ENCODE assay signal across 1 cellular context in the genomic region with DNA sequence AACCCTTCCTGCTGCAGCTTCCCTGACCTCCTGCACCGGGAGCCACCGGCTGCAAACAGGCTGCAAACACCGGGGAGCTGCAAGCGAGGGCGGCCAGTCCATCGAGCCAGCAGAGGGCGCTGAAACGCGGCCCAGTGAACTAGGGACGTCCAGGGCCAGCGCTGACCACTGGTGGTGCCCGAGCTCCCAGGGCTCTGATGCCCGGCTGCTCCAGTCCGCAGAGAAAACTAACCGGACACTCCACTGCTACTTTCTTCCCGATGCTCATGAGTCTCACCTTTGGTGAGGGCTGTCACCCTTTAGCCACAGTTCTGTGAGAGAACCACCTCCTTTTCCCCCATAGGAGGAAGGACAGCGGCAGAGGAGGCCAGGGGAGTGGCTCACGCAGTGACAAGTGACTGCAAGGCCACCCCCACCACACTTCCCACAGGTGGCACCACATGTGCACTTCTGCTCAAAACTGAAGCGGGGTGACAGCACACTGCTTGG.
TF ChIP-seq lines count a peak whose summit lies in the region.

No MANE protein-coding gene starts in this region.

TF ChIP-seq in HepG2, 621 proteins besides CTCF, POLR2A, EP300 and RAD21 (continued from another document and continues in another):
- TF ChIP-seq, protein P1, sequence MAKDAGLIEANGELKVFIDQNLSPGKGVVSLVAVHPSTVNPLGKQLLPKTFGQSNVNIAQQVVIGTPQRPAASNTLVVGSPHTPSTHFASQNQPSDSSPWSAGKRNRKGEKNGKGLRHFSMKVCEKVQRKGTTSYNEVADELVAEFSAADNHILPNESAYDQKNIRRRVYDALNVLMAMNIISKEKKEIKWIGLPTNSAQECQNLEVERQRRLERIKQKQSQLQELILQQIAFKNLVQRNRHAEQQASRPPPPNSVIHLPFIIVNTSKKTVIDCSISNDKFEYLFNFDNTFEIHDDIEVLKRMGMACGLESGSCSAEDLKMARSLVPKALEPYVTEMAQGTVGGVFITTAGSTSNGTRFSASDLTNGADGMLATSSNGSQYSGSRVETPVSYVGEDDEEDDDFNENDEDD (CRISPR knock-in tag; IDR thresholded peaks at IDR 0.05; ENCODE audit: borderline replicate concordance) = peak; percentile 25; the same call in 1 of the 2 replicates
- TF ChIP-seq ZNF180 (CRISPR knock-in tag; IDR thresholded peaks at IDR 0.05; ENCODE audit: borderline replicate concordance, low read depth) = no peak
- no peak for TF ChIP-seq ELF4 (CRISPR knock-in tag; IDR thresholded peaks at IDR 0.05; ENCODE audit: borderline replicate concordance)
- TF ChIP-seq, protein P2, sequence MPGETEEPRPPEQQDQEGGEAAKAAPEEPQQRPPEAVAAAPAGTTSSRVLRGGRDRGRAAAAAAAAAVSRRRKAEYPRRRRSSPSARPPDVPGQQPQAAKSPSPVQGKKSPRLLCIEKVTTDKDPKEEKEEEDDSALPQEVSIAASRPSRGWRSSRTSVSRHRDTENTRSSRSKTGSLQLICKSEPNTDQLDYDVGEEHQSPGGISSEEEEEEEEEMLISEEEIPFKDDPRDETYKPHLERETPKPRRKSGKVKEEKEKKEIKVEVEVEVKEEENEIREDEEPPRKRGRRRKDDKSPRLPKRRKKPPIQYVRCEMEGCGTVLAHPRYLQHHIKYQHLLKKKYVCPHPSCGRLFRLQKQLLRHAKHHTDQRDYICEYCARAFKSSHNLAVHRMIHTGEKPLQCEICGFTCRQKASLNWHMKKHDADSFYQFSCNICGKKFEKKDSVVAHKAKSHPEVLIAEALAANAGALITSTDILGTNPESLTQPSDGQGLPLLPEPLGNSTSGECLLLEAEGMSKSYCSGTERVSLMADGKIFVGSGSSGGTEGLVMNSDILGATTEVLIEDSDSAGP (CRISPR knock-in tag; IDR thresholded peaks at IDR 0.05; ENCODE audit: borderline replicate concordance) = peak; percentile 63; the same call in 1 of the 2 replicates
- no peak for TF ChIP-seq MED8 (CRISPR knock-in tag; IDR thresholded peaks at IDR 0.05; ENCODE audit: insufficient replicate concordance)
- TF ChIP-seq ZNF510 (CRISPR knock-in tag; IDR thresholded peaks at IDR 0.05; ENCODE audit: low read depth) = no peak
- no peak for TF ChIP-seq ZBTB7B (CRISPR knock-in tag; IDR thresholded peaks at IDR 0.05)
- TF ChIP-seq, protein P3, sequence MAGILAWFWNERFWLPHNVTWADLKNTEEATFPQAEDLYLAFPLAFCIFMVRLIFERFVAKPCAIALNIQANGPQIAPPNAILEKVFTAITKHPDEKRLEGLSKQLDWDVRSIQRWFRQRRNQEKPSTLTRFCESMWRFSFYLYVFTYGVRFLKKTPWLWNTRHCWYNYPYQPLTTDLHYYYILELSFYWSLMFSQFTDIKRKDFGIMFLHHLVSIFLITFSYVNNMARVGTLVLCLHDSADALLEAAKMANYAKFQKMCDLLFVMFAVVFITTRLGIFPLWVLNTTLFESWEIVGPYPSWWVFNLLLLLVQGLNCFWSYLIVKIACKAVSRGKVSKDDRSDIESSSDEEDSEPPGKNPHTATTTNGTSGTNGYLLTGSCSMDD (CRISPR knock-in tag; IDR thresholded peaks at IDR 0.05) = no peak
- TF ChIP-seq ZNF160 (CRISPR knock-in tag; IDR thresholded peaks at IDR 0.05) = no peak
- TF ChIP-seq, protein P4, sequence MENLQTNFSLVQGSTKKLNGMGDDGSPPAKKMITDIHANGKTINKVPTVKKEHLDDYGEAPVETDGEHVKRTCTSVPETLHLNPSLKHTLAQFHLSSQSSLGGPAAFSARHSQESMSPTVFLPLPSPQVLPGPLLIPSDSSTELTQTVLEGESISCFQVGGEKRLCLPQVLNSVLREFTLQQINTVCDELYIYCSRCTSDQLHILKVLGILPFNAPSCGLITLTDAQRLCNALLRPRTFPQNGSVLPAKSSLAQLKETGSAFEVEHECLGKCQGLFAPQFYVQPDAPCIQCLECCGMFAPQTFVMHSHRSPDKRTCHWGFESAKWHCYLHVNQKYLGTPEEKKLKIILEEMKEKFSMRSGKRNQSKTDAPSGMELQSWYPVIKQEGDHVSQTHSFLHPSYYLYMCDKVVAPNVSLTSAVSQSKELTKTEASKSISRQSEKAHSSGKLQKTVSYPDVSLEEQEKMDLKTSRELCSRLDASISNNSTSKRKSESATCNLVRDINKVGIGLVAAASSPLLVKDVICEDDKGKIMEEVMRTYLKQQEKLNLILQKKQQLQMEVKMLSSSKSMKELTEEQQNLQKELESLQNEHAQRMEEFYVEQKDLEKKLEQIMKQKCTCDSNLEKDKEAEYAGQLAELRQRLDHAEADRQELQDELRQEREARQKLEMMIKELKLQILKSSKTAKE (CRISPR knock-in tag; IDR thresholded peaks at IDR 0.05; ENCODE audit: borderline replicate concordance) = no peak
- TF ChIP-seq, protein P5, sequence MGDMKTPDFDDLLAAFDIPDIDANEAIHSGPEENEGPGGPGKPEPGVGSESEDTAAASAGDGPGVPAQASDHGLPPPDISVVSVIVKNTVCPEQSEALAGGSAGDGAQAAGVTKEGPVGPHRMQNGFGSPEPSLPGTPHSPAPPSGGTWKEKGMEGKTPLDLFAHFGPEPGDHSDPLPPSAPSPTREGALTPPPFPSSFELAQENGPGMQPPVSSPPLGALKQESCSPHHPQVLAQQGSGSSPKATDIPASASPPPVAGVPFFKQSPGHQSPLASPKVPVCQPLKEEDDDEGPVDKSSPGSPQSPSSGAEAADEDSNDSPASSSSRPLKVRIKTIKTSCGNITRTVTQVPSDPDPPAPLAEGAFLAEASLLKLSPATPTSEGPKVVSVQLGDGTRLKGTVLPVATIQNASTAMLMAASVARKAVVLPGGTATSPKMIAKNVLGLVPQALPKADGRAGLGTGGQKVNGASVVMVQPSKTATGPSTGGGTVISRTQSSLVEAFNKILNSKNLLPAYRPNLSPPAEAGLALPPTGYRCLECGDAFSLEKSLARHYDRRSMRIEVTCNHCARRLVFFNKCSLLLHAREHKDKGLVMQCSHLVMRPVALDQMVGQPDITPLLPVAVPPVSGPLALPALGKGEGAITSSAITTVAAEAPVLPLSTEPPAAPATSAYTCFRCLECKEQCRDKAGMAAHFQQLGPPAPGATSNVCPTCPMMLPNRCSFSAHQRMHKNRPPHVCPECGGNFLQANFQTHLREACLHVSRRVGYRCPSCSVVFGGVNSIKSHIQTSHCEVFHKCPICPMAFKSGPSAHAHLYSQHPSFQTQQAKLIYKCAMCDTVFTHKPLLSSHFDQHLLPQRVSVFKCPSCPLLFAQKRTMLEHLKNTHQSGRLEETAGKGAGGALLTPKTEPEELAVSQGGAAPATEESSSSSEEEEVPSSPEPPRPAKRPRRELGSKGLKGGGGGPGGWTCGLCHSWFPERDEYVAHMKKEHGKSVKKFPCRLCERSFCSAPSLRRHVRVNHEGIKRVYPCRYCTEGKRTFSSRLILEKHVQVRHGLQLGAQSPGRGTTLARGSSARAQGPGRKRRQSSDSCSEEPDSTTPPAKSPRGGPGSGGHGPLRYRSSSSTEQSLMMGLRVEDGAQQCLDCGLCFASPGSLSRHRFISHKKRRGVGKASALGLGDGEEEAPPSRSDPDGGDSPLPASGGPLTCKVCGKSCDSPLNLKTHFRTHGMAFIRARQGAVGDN (CRISPR knock-in tag; IDR thresholded peaks at IDR 0.05) = peak; percentile 79
- no peak for TF ChIP-seq HES4 (CRISPR knock-in tag; IDR thresholded peaks at IDR 0.05; ENCODE audit: borderline replicate concordance)
- no peak for TF ChIP-seq ZNF329 (CRISPR knock-in tag; IDR thresholded peaks at IDR 0.05; ENCODE audit: low read depth)
- TF ChIP-seq, protein P6, sequence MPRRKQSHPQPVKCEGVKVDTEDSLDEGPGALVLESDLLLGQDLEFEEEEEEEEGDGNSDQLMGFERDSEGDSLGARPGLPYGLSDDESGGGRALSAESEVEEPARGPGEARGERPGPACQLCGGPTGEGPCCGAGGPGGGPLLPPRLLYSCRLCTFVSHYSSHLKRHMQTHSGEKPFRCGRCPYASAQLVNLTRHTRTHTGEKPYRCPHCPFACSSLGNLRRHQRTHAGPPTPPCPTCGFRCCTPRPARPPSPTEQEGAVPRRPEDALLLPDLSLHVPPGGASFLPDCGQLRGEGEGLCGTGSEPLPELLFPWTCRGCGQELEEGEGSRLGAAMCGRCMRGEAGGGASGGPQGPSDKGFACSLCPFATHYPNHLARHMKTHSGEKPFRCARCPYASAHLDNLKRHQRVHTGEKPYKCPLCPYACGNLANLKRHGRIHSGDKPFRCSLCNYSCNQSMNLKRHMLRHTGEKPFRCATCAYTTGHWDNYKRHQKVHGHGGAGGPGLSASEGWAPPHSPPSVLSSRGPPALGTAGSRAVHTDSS (CRISPR knock-in tag; conservative IDR thresholded peaks at IDR 0.05) = no peak
- TF ChIP-seq, protein P7, sequence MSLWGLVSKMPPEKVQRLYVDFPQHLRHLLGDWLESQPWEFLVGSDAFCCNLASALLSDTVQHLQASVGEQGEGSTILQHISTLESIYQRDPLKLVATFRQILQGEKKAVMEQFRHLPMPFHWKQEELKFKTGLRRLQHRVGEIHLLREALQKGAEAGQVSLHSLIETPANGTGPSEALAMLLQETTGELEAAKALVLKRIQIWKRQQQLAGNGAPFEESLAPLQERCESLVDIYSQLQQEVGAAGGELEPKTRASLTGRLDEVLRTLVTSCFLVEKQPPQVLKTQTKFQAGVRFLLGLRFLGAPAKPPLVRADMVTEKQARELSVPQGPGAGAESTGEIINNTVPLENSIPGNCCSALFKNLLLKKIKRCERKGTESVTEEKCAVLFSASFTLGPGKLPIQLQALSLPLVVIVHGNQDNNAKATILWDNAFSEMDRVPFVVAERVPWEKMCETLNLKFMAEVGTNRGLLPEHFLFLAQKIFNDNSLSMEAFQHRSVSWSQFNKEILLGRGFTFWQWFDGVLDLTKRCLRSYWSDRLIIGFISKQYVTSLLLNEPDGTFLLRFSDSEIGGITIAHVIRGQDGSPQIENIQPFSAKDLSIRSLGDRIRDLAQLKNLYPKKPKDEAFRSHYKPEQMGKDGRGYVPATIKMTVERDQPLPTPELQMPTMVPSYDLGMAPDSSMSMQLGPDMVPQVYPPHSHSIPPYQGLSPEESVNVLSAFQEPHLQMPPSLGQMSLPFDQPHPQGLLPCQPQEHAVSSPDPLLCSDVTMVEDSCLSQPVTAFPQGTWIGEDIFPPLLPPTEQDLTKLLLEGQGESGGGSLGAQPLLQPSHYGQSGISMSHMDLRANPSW (CRISPR knock-in tag; IDR thresholded peaks at IDR 0.05; ENCODE audit: borderline replicate concordance) = no peak
- TF ChIP-seq ZNF17 (CRISPR knock-in tag; IDR thresholded peaks at IDR 0.05) = no peak
- no peak for TF ChIP-seq CEBPB (IDR thresholded peaks at IDR 0.05; ENCODE audit: borderline replicate concordance, low read depth, low read length)
- no peak; the same call in 1 of the 2 replicates for TF ChIP-seq ZNF605 (CRISPR knock-in tag; IDR thresholded peaks at IDR 0.05)
- no peak for TF ChIP-seq MTA1 (CRISPR knock-in tag; IDR thresholded peaks at IDR 0.05; ENCODE audit: borderline replicate concordance)
- no peak for TF ChIP-seq ZSCAN29 (CRISPR knock-in tag; conservative IDR thresholded peaks at IDR 0.05)
- TF ChIP-seq ZNF343 (CRISPR knock-in tag; IDR thresholded peaks at IDR 0.05) = no peak
- TF ChIP-seq, protein P8, sequence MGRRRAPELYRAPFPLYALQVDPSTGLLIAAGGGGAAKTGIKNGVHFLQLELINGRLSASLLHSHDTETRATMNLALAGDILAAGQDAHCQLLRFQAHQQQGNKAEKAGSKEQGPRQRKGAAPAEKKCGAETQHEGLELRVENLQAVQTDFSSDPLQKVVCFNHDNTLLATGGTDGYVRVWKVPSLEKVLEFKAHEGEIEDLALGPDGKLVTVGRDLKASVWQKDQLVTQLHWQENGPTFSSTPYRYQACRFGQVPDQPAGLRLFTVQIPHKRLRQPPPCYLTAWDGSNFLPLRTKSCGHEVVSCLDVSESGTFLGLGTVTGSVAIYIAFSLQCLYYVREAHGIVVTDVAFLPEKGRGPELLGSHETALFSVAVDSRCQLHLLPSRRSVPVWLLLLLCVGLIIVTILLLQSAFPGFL (CRISPR knock-in tag; IDR thresholded peaks at IDR 0.05) = no peak
- TF ChIP-seq NR2F6 (IDR thresholded peaks at IDR 0.05) = no peak
- peak; percentile 45; the same call in 1 of the 2 replicates for TF ChIP-seq NR2F6 (CRISPR knock-in tag; IDR thresholded peaks at IDR 0.05)
- TF ChIP-seq TMF1 (CRISPR knock-in tag; IDR thresholded peaks at IDR 0.05; ENCODE audit: low read depth) = no peak
- TF ChIP-seq ZNF24 (IDR thresholded peaks at IDR 0.05) = no peak
- TF ChIP-seq SUZ12 (IDR thresholded peaks at IDR 0.05; ENCODE audit: low read depth, low read length) = no peak
- no peak for TF ChIP-seq ARNT2 (CRISPR knock-in tag; IDR thresholded peaks at IDR 0.05; ENCODE audit: low read depth)
- TF ChIP-seq, protein P9, sequence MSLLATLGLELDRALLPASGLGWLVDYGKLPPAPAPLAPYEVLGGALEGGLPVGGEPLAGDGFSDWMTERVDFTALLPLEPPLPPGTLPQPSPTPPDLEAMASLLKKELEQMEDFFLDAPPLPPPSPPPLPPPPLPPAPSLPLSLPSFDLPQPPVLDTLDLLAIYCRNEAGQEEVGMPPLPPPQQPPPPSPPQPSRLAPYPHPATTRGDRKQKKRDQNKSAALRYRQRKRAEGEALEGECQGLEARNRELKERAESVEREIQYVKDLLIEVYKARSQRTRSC (CRISPR knock-in tag; IDR thresholded peaks at IDR 0.05; ENCODE audit: low read depth) = no peak
- TF ChIP-seq PAX8 (CRISPR knock-in tag; IDR thresholded peaks at IDR 0.05; ENCODE audit: borderline replicate concordance) = no peak
- TF ChIP-seq SALL1 (CRISPR knock-in tag; IDR thresholded peaks at IDR 0.05) = peak; percentile 76; the same call in 1 of the 2 replicates
- no peak for TF ChIP-seq RBM39 (IDR thresholded peaks at IDR 0.05; ENCODE audit: low read depth, low read length, poor library complexity, severe bottlenecking)
- TF ChIP-seq, protein P10, sequence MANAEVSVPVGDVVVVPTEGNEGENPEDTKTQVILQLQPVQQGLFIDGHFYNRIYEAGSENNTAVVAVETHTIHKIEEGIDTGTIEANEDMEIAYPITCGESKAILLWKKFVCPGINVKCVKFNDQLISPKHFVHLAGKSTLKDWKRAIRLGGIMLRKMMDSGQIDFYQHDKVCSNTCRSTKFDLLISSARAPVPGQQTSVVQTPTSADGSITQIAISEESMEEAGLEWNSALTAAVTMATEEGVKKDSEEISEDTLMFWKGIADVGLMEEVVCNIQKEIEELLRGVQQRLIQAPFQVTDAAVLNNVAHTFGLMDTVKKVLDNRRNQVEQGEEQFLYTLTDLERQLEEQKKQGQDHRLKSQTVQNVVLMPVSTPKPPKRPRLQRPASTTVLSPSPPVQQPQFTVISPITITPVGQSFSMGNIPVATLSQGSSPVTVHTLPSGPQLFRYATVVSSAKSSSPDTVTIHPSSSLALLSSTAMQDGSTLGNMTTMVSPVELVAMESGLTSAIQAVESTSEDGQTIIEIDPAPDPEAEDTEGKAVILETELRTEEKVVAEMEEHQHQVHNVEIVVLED (CRISPR knock-in tag; IDR thresholded peaks at IDR 0.05; ENCODE audit: borderline replicate concordance) = peak; percentile 24; the same call in 1 of the 2 replicates
- TF ChIP-seq SMARCC2 (IDR thresholded peaks at IDR 0.05) = no peak
- TF ChIP-seq, protein P11, sequence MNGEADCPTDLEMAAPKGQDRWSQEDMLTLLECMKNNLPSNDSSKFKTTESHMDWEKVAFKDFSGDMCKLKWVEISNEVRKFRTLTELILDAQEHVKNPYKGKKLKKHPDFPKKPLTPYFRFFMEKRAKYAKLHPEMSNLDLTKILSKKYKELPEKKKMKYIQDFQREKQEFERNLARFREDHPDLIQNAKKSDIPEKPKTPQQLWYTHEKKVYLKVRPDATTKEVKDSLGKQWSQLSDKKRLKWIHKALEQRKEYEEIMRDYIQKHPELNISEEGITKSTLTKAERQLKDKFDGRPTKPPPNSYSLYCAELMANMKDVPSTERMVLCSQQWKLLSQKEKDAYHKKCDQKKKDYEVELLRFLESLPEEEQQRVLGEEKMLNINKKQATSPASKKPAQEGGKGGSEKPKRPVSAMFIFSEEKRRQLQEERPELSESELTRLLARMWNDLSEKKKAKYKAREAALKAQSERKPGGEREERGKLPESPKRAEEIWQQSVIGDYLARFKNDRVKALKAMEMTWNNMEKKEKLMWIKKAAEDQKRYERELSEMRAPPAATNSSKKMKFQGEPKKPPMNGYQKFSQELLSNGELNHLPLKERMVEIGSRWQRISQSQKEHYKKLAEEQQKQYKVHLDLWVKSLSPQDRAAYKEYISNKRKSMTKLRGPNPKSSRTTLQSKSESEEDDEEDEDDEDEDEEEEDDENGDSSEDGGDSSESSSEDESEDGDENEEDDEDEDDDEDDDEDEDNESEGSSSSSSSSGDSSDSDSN (CRISPR knock-in tag; IDR thresholded peaks at IDR 0.05) = peak; percentile 73
- TF ChIP-seq SATB2 (CRISPR knock-in tag; IDR thresholded peaks at IDR 0.05) = no peak
